ENCODE assay signal across 8 cellular contexts in genomic region chr1:146007048-146007784, GRCh38. TPM values are rescaled to one million over a fixed set of nuclear protein-coding genes. Genes with fewer than 3 reads are reported as not detected.
DNase-seq lines count a peak whose midpoint lies in the region; ATAC-seq and TF ChIP-seq lines count a peak whose summit lies in the region.

No MANE protein-coding gene starts in this region.

- no peaks in the 10 kb centered on the region for H3K9me3 Mint-ChIP-seq in activated CD4-positive, alpha-beta T cell treated with anti-CD3 and anti-CD28 coated beads for 36 hours (ENCODE audit: low read depth)

- ATAC-seq in HG03280 (IDR thresholded peaks at IDR 0.05; ENCODE audit: unreplicated experiment) (peak; percentile 69), lower lobe of right lung (peak; percentile 82 to 90)
- ATAC-seq in activated CD4-positive, alpha-beta T cell treated with anti-CD3 and anti-CD28 coated beads for 36 hours = peak; percentile 88

- peak overlapping the region; percentile 58 for H3K4me3 Mint-ChIP-seq in activated CD4-positive, alpha-beta T cell treated with anti-CD3 and anti-CD28 coated beads for 36 hours

- CTCF ChIA-PET in activated CD4-positive, alpha-beta T cell treated with anti-CD3 and anti-CD28 coated beads for 36 hours (lab: Charles Lee) = interaction anchor here (0.5 to 4.6 kb wide), 26 partner anchors 10 to 1902 kb away, joined by 3 to 119 read pairs (median 6); partner anchors contain the start of genes ANKRD34A, LIX1L, NUDT17 and PIAS3

- peak overlapping the region; percentile 76 for H3K27ac Mint-ChIP-seq in activated CD4-positive, alpha-beta T cell treated with anti-CD3 and anti-CD28 coated beads for 36 hours

- no peaks in the 10 kb centered on the region for H3K27me3 ChIP-seq in lower lobe of right lung (ENCODE audit: low read depth)
- H3K27me3 ChIP-seq in MG63 = no peaks in the 10 kb centered on the region

- H3K4me1 Mint-ChIP-seq in activated CD4-positive, alpha-beta T cell treated with anti-CD3 and anti-CD28 coated beads for 36 hours = peaks cover 37% of the 10 kb centered on the region

- TF ChIP-seq CTCF in lower lobe of right lung (IDR thresholded peaks at IDR 0.05) = peak; percentile 82

- H3K36me3 ChIP-seq in lower lobe of right lung (no peaks in the 10 kb centered on the region), MG63 (no peaks in the 10 kb centered on the region)

- H3K36me3 Mint-ChIP-seq in activated CD4-positive, alpha-beta T cell treated with anti-CD3 and anti-CD28 coated beads for 36 hours (ENCODE audit: low read depth) = no peaks in the 10 kb centered on the region

- H3K27me3 Mint-ChIP-seq in activated CD4-positive, alpha-beta T cell treated with anti-CD3 and anti-CD28 coated beads for 36 hours = no peaks in the 10 kb centered on the region

- peaks cover 74% of the 10 kb centered on the region for H3K4me1 ChIP-seq in lower lobe of right lung

- H3K9me3 ChIP-seq in lower lobe of right lung = no peaks in the 10 kb centered on the region
- no peaks in the 10 kb centered on the region for H3K9me3 ChIP-seq in MG63

- peak overlapping the region; percentile 88 for H3K27ac ChIP-seq in lower lobe of right lung

- peak; percentile 89 for DNase-seq in DMS153 treated with DMSO at 0.1 percent for 48 hours (lab: John Stamatoyannopoulos, UW; ENCODE audit: unreplicated experiment)
- peak; percentile 80 for DNase-seq in NCI-H460 (ENCODE audit: extremely low read depth, low read depth)
- DNase-seq in activated CD4-positive, alpha-beta T cell treated with anti-CD3 and anti-CD28 coated beads for 36 hours = peak; percentile 81
- DNase-seq in dermis microvascular lymphatic vessel endothelial cell (ENCODE audit: low read depth in 2 of 2) = peak; percentile 80 to 84
- no peak for DNase-seq in lower lobe of right lung
- peak; percentile 44 to 46 for DNase-seq in stimulated activated CD8-positive, alpha-beta memory T cell treated with anti-CD3 and anti-CD28 coated beads, Interleukin-4, amount 100 ng/mL, for 1 hour (ENCODE audit: low read depth in 2 of 2, low spot score in 1 of 2)
- DNase-seq in MG63 = no peak

- H3K4me3 ChIP-seq in lower lobe of right lung (peak overlapping the region; percentile 18), MG63 (no peak overlapping the region)

- intact Hi-C loops in activated CD4-positive, alpha-beta T cell treated with anti-CD3 and anti-CD28 coated beads for 36 hours (cut with DNase I, micrococcal nuclease) = loop anchor here in 1 of 2 experiments (1.0 kb wide), 2 partner anchors 11 to 30 kb away; partner anchors contain the start of gene TXNIP
- intact Hi-C loops in lower lobe of right lung (cut with DNase I) = no loop called here

- POLR2A ChIA-PET in activated CD4-positive, alpha-beta T cell treated with anti-CD3 and anti-CD28 coated beads for 36 hours (lab: Charles Lee) = interaction anchor here (1.5 to 1.6 kb wide), 2 partner anchors 28 to 29 kb away, joined by 3 to 5 read pairs; no protein-coding TSS in a partner anchor

RNA-seq across cellular contexts. Expression of gene TXNIP, which starts 10.8 kb away (rescaled TPM):
- 611 and 616 TPM in 2 replicates for total RNA-seq in NCI-H460 (2014; rRNA removed; shearing (Covaris generic))
- 91.1 and 103 TPM in 2 replicates for polyA plus RNA-seq in NCI-H460 (2014; cell fraction: nucleus; rRNA removed)
- 100 to 1,000 TPM; 112 TPM for total RNA-seq in activated CD4-positive, alpha-beta T cell treated with anti-CD3 and anti-CD28 coated beads for 36 hours
- total RNA-seq in dermis microvascular lymphatic vessel endothelial cell = 47.5 and 53.2 TPM in 2 replicates
- 1,554 TPM for total RNA-seq in lower lobe of right lung
- 20.4 and 20.6 TPM in 2 replicates for total RNA-seq in MG63 (2014; rRNA removed; shearing (Covaris generic); ENCODE audit: low replicate concordance)

RNA-seq across cellular contexts. Expression of gene HJV, which starts 14.3 kb away (rescaled TPM):
- total RNA-seq in NCI-H460 (2014; rRNA removed; shearing (Covaris generic)) = not detected in 2 replicates
- not detected in 2 replicates for polyA plus RNA-seq in NCI-H460 (2014; cell fraction: nucleus; rRNA removed)
- total RNA-seq in activated CD4-positive, alpha-beta T cell treated with anti-CD3 and anti-CD28 coated beads for 36 hours = not detected
- not detected in 2 replicates for total RNA-seq in dermis microvascular lymphatic vessel endothelial cell
- not detected for total RNA-seq in lower lobe of right lung
- not detected in 2 replicates for total RNA-seq in MG63 (2014; rRNA removed; shearing (Covaris generic); ENCODE audit: low replicate concordance)

RNA-seq across cellular contexts. Expression of gene POLR3GL, which starts 42.7 kb away (rescaled TPM):
- total RNA-seq in NCI-H460 (2014; rRNA removed; shearing (Covaris generic)) = 28.7 and 36.2 TPM in 2 replicates
- 19.8 and 21.5 TPM in 2 replicates for polyA plus RNA-seq in NCI-H460 (2014; cell fraction: nucleus; rRNA removed)
- total RNA-seq in activated CD4-positive, alpha-beta T cell treated with anti-CD3 and anti-CD28 coated beads for 36 hours = 10 to 100 TPM; 19.3 to 22.4 TPM
- total RNA-seq in dermis microvascular lymphatic vessel endothelial cell = 12.4 and 12.6 TPM in 2 replicates
- 25.4 TPM for total RNA-seq in lower lobe of right lung
- total RNA-seq in MG63 (2014; rRNA removed; shearing (Covaris generic); ENCODE audit: low replicate concordance) = 1.8 and 6.8 TPM in 2 replicates

RNA-seq across cellular contexts. Expression of gene ANKRD34A, which starts 42.8 kb away (rescaled TPM):
- total RNA-seq in NCI-H460 (2014; rRNA removed; shearing (Covaris generic)) = 1.2 and 1.6 TPM in 2 replicates
- 0.88 and 2.8 TPM in 2 replicates for polyA plus RNA-seq in NCI-H460 (2014; cell fraction: nucleus; rRNA removed)
- total RNA-seq in activated CD4-positive, alpha-beta T cell treated with anti-CD3 and anti-CD28 coated beads for 36 hours = 1 to 10 TPM; 5.8 to 6.1 TPM
- total RNA-seq in dermis microvascular lymphatic vessel endothelial cell = under 0.01 TPM in 2 replicates
- total RNA-seq in lower lobe of right lung = 0.41 TPM
- 0.30 TPM in 1 of 2 replicates, not detected in the other for total RNA-seq in MG63 (2014; rRNA removed; shearing (Covaris generic); ENCODE audit: low replicate concordance)

RNA-seq across cellular contexts. Expression of gene LIX1L, which starts 49.4 kb away (rescaled TPM):
- 48.1 and 51.0 TPM in 2 replicates for total RNA-seq in NCI-H460 (2014; rRNA removed; shearing (Covaris generic))
- polyA plus RNA-seq in NCI-H460 (2014; cell fraction: nucleus; rRNA removed) = 16.6 and 19.5 TPM in 2 replicates
- 10 to 100 TPM; 44.9 to 49.4 TPM for total RNA-seq in activated CD4-positive, alpha-beta T cell treated with anti-CD3 and anti-CD28 coated beads for 36 hours
- total RNA-seq in dermis microvascular lymphatic vessel endothelial cell = 21.1 and 26.0 TPM in 2 replicates
- total RNA-seq in lower lobe of right lung = 30.9 TPM
- 30.0 and 38.9 TPM in 2 replicates for total RNA-seq in MG63 (2014; rRNA removed; shearing (Covaris generic); ENCODE audit: low replicate concordance)

Comparison
In these comparisons a context has a peak if more than half of its experiments do, and no peak if none do; other contexts are left out.
1. DNase-seq: peak in DMS153 treated with DMSO at 0.1 percent for 48 hours (single experiment), NCI-H460 (single experiment), activated CD4-positive, alpha-beta T cell treated with anti-CD3 and anti-CD28 coated beads for 36 hours (single experiment), dermis microvascular lymphatic vessel endothelial cell (2 of 2) and stimulated activated CD8-positive, alpha-beta memory T cell treated with anti-CD3 and anti-CD28 coated beads, Interleukin-4, amount 100 ng/mL, for 1 hour (2 of 2); none in lower lobe of right lung (single experiment) and MG63 (single experiment).
2. Peak in every context shown above with its lines, with median percentiles within 50 percentile points of each other: ATAC-seq.